ENCODE assay signal across 8 cellular contexts in genomic region chr10:73965890-73966768, GRCh38. TPM values are rescaled to one million over a fixed set of nuclear protein-coding genes. Genes with fewer than 3 reads are reported as not detected.
DNase-seq lines count a peak whose midpoint lies in the region; ATAC-seq, FAIRE-seq and TF ChIP-seq lines count a peak whose summit lies in the region.

No MANE protein-coding gene starts in this region.

- H4K20me1 ChIP-seq in HepG2 (ENCODE audit: insufficient read depth, low read length), result no peaks in the 10 kb centered on the region

- no peaks in the 10 kb centered on the region for H3K9me3 Mint-ChIP-seq in Caco-2 (ENCODE audit: unreplicated experiment)
- no peaks in the 10 kb centered on the region for H3K9me3 Mint-ChIP-seq in dendritic cell treated with granulocyte-macrophage colony-stimulating factor and Interleukin-4, amounts not matched to agents 40 ng/mL and 50 ng/mL, for 4 days

- H3K4me1 ChIP-seq in Caco-2 (peaks cover 26% of the 10 kb centered on the region), HepG2 (ENCODE audit: insufficient read depth, low read length) (peaks cover 15% of the 10 kb centered on the region; the same call in 1 of the 2 replicates), thymus (ENCODE audit: control insufficient read depth, insufficient read depth, low read length) (no peaks in the 10 kb centered on the region)

- ATAC-seq in HepG2 (peak; percentile 84), HG03097 (IDR thresholded peaks at IDR 0.05; ENCODE audit: low FRiP score, unreplicated experiment) (no peak), GM21360 (IDR thresholded peaks at IDR 0.05; ENCODE audit: unreplicated experiment) (no peak)

- H3K36me3 Mint-ChIP-seq in Caco-2 (ENCODE audit: insufficient read depth, unreplicated experiment), result no peaks in the 10 kb centered on the region
- H3K36me3 Mint-ChIP-seq in dendritic cell treated with granulocyte-macrophage colony-stimulating factor and Interleukin-4, amounts not matched to agents 40 ng/mL and 50 ng/mL, for 4 days (ENCODE audit: low read depth), result no peaks in the 10 kb centered on the region

- TF ChIP-seq RAD21 in HepG2 (CRISPR knock-in tag; IDR thresholded peaks at IDR 0.05), result no peak

- H3K4me3 ChIP-seq in Caco-2 (ENCODE audit: low read depth, low read length), result no peak overlapping the region
- H3K4me3 ChIP-seq in HepG2 (replicated peaks in 1 of 3; ENCODE audit: insufficient read depth in 1 of 3, low read depth in 2 of 3, low read length in 3 of 3), result peak overlapping the region; percentile 30 to 50 (median 35); a peak in 4 of 6 replicates
- no peak overlapping the region for H3K4me3 ChIP-seq in thymus (ENCODE audit: low read length)

- H3K9me3 ChIP-seq in Caco-2, result no peaks in the 10 kb centered on the region
- no peaks in the 10 kb centered on the region for H3K9me3 ChIP-seq in HepG2 (ENCODE audit: low read length)
- no peaks in the 10 kb centered on the region for H3K9me3 ChIP-seq in thymus (ENCODE audit: control insufficient read depth)

- H3K4me2 ChIP-seq in HepG2 (ENCODE audit: low read depth, low read length), result peak overlapping the region; percentile 68

- TF ChIP-seq EP300 in HepG2 (IDR thresholded peaks at IDR 0.05; ENCODE audit: low read depth in 2 of 2, low read length in 2 of 2) (no peak), HepG2 (CRISPR knock-in tag; IDR thresholded peaks at IDR 0.05; ENCODE audit: borderline replicate concordance) (no peak)

- H3K36me3 ChIP-seq in Caco-2 (ENCODE audit: control insufficient read depth, insufficient read depth, low read length), result no peaks in the 10 kb centered on the region
- no peaks in the 10 kb centered on the region for H3K36me3 ChIP-seq in HepG2 (replicated peaks in 1 of 2; ENCODE audit: control insufficient read depth in 1 of 2, insufficient read depth in 2 of 2, low read length in 2 of 2)
- no peaks in the 10 kb centered on the region for H3K36me3 ChIP-seq in thymus (ENCODE audit: control insufficient read depth, insufficient read depth)

- H3K27me3 Mint-ChIP-seq in Caco-2 (ENCODE audit: insufficient read depth, unreplicated experiment), result no peaks in the 10 kb centered on the region
- H3K27me3 Mint-ChIP-seq in dendritic cell treated with granulocyte-macrophage colony-stimulating factor and Interleukin-4, amounts not matched to agents 40 ng/mL and 50 ng/mL, for 4 days, result no peaks in the 10 kb centered on the region

- FAIRE-seq in HepG2 (lab: Jason Lieb, UNC), result peak; percentile 34

- DNase-seq in Caco-2, result peak; percentile 71 to 87
- peak; percentile 35 to 57 for DNase-seq in NCI-H526 (lab: John Stamatoyannopoulos, UW)
- DNase-seq in HepG2 (ENCODE audit: low spot score), result peak; percentile 63
- no peak for DNase-seq in NCI-H2227 treated with DMSO at 0.1 percent for 48 hours (lab: John Stamatoyannopoulos, UW)

- in situ Hi-C loops in HepG2 (cut with HindIII; ENCODE audit: extremely low pct_ligation_motif_present, low pct_unique_long_range_greater_than_20kb), result no loop called here

- H3K27ac ChIP-seq in HepG2 (ENCODE audit: extremely low read length, insufficient read depth, low read length), result no peak overlapping the region
- H3K27ac ChIP-seq in thymus (ENCODE audit: low read depth), result peak overlapping the region; percentile 38

- intact Hi-C loops in Caco-2 (cut with micrococcal nuclease; ENCODE audit: unreplicated experiment) (no loop called here), HepG2 (cut with micrococcal nuclease; ENCODE audit: unreplicated experiment) (no loop called here)
- intact Hi-C loops in dendritic cell treated with granulocyte-macrophage colony-stimulating factor and Interleukin-4, amounts not matched to agents 40 ng/mL and 50 ng/mL, for 4 days (cut with micrococcal nuclease), result no loop called here

- CTCF ChIA-PET in Caco-2 (lab: Charles Lee) (interaction anchor here (0.5 to 1.7 kb wide), 4 partner anchors 9 to 1252 kb away, joined by 3 to 5 read pairs (median 4); no protein-coding TSS in a partner anchor), HepG2 (lab: Yijun Ruan, JAX; ENCODE audit: low intra/inter-chr PET ratio, low total read pairs) (no interaction called here)

- WGBS in HepG2 (ENCODE audit: low lambda C conversion rate), result 15% methylated on average over 16 of the region's 16 CpGs
- WGBS in thymus, result 85% methylated on average over 16 of the region's 16 CpGs

- peak overlapping the region; percentile 58 for H2AFZ ChIP-seq in HepG2 (ENCODE audit: low read length)

- BruUV-seq in Caco-2 (replicated peaks; lab: Mats Ljungman, UMichigan) (no TSS peak), HepG2 (replicated peaks; lab: Mats Ljungman, UMichigan) (no TSS peak)

- H3K27ac Mint-ChIP-seq in Caco-2 (ENCODE audit: unreplicated experiment), result peak overlapping the region; percentile 98
- peak overlapping the region; percentile 78 for H3K27ac Mint-ChIP-seq in dendritic cell treated with granulocyte-macrophage colony-stimulating factor and Interleukin-4, amounts not matched to agents 40 ng/mL and 50 ng/mL, for 4 days

- no peak for TF ChIP-seq POLR2A in HepG2 (IDR thresholded peaks at IDR 0.05; ENCODE audit: insufficient read depth in 1 of 2, low read depth in 2 of 2, low read length in 2 of 2)

- no peaks in the 10 kb centered on the region for H3K27me3 ChIP-seq in Caco-2 (replicated peaks; ENCODE audit: control insufficient read depth, insufficient read depth, low read length)
- H3K27me3 ChIP-seq in HepG2 (ENCODE audit: control insufficient read depth in 1 of 2, insufficient read depth in 2 of 2, low read length in 2 of 2), result no peaks in the 10 kb centered on the region; a peak in 1 of 5 replicates
- H3K27me3 ChIP-seq in thymus (ENCODE audit: control insufficient read depth, insufficient read depth), result no peaks in the 10 kb centered on the region

- peaks cover 13% of the 10 kb centered on the region for H3K4me1 Mint-ChIP-seq in Caco-2 (ENCODE audit: low read depth, unreplicated experiment)
- H3K4me1 Mint-ChIP-seq in dendritic cell treated with granulocyte-macrophage colony-stimulating factor and Interleukin-4, amounts not matched to agents 40 ng/mL and 50 ng/mL, for 4 days (ENCODE audit: low read depth), result peaks cover 45% of the 10 kb centered on the region

- TF ChIP-seq CTCF in Caco-2 (IDR thresholded peaks at IDR 0.05; ENCODE audit: insufficient read depth in 1 of 2, low read depth in 1 of 2, low read length in 1 of 2, severe bottlenecking in 1 of 2, unreplicated experiment in 1 of 2) (no peak), HepG2 (CRISPR knock-in tag; IDR thresholded peaks at IDR 0.05) (no peak)

- POLR2A ChIA-PET in Caco-2 (lab: Charles Lee) (interaction anchor here (1.3 kb wide), 2 partner anchors 31 to 33 kb away, joined by 3 to 5 read pairs; partner anchors contain the start of gene VCL), HepG2 (lab: Yijun Ruan, JAX) (no interaction called here)

- H3K4me3 Mint-ChIP-seq in Caco-2 (ENCODE audit: unreplicated experiment), result peak overlapping the region; percentile 64
- H3K4me3 Mint-ChIP-seq in dendritic cell treated with granulocyte-macrophage colony-stimulating factor and Interleukin-4, amounts not matched to agents 40 ng/mL and 50 ng/mL, for 4 days, result peak overlapping the region; percentile 45

- no peaks in the 10 kb centered on the region for H3K79me2 ChIP-seq in HepG2 (ENCODE audit: insufficient read depth, low read length)

- peak overlapping the region; percentile 17; the same call in 1 of the 2 replicates for H3K9ac ChIP-seq in HepG2 (ENCODE audit: insufficient read depth, low read depth, low read length)

RNA-seq across cellular contexts. Expression of gene VCL, which starts 31.8 kb away (rescaled TPM):
- total RNA-seq in Caco-2 (2022), result 92.2 and 113 TPM in 2 replicates
- total RNA-seq in HepG2 (2016; rRNA removed; fragmentation: Illumina TruSeq; extraction: Trizol), result 23.7 and 26.9 TPM in 2 replicates
- total RNA-seq in HepG2 (2016; cell fraction: cytosol; rRNA removed; fragmentation: Illumina TruSeq; extraction: Trizol; ENCODE audit: low read depth), result 1.3 and 2.3 TPM in 2 replicates
- total RNA-seq in HepG2 (2016; cell fraction: insoluble cytoplasmic fraction; rRNA removed; fragmentation: Illumina TruSeq; extraction: Trizol), result 20.6 and 25.2 TPM in 2 replicates
- 4.6 and 6.2 TPM in 2 replicates for total RNA-seq in HepG2 (2016; cell fraction: membrane; rRNA removed; fragmentation: Illumina TruSeq; extraction: Trizol)
- 28.7 and 35.3 TPM in 2 replicates for total RNA-seq in HepG2 (2016; cell fraction: nucleus; rRNA removed; fragmentation: Illumina TruSeq; extraction: Trizol)
- 15.9 and 17.3 TPM in 2 replicates for polyA plus RNA-seq in HepG2 (2011; rRNA removed)
- polyA plus RNA-seq in HepG2 (2011; cell fraction: cytosol; rRNA removed), result 7.7 and 9.9 TPM in 2 replicates
- 14.7 and 14.8 TPM in 2 replicates for polyA plus RNA-seq in HepG2 (2011; cell fraction: nucleus; rRNA removed)
- 10.9 and 12.0 TPM in 2 replicates for polyA plus RNA-seq in HepG2 (2012)
- 0.78 and 0.81 TPM in 2 replicates for polyA plus RNA-seq in HepG2 (2016; cell fraction: cytosol; fragmentation: Illumina TruSeq; extraction: Trizol; ENCODE audit: low read depth)
- polyA plus RNA-seq in HepG2 (2016; cell fraction: insoluble cytoplasmic fraction; fragmentation: Illumina TruSeq; extraction: Trizol; ENCODE audit: low read depth), result 12.1 and 14.0 TPM in 2 replicates
- polyA plus RNA-seq in HepG2 (2016; cell fraction: membrane; fragmentation: Illumina TruSeq; extraction: Trizol; ENCODE audit: low read depth), result 1.8 and 2.1 TPM in 2 replicates
- 22.1 and 22.9 TPM in 2 replicates for polyA plus RNA-seq in HepG2 (2016; cell fraction: nucleus; fragmentation: Illumina TruSeq; extraction: Trizol; ENCODE audit: insufficient read depth, low read depth)
- 29.5 and 80.4 TPM in 2 replicates for polyA minus RNA-seq in HepG2 (2011; rRNA and poly(A)+ RNA removed; ENCODE audit: low replicate concordance)
- 14.3 and 18.8 TPM in 2 replicates for polyA minus RNA-seq in HepG2 (2011; cell fraction: cytosol; rRNA and poly(A)+ RNA removed)
- polyA minus RNA-seq in HepG2 (2011; cell fraction: nucleus; rRNA and poly(A)+ RNA removed), result 39.1 and 52.5 TPM in 2 replicates
- 15.4 TPM for polyA plus RNA-seq in thymus

RNA-seq across cellular contexts. Expression of gene PLAU, which starts 55.2 kb away (rescaled TPM):
- 1.2 and 1.8 TPM in 2 replicates for total RNA-seq in Caco-2 (2022)
- 4.8 and 11.2 TPM in 2 replicates for total RNA-seq in HepG2 (2016; rRNA removed; fragmentation: Illumina TruSeq; extraction: Trizol)
- total RNA-seq in HepG2 (2016; cell fraction: cytosol; rRNA removed; fragmentation: Illumina TruSeq; extraction: Trizol; ENCODE audit: low read depth), result 1.9 and 6.6 TPM in 2 replicates
- total RNA-seq in HepG2 (2016; cell fraction: insoluble cytoplasmic fraction; rRNA removed; fragmentation: Illumina TruSeq; extraction: Trizol), result 5.2 and 16.9 TPM in 2 replicates
- 4.7 and 7.7 TPM in 2 replicates for total RNA-seq in HepG2 (2016; cell fraction: membrane; rRNA removed; fragmentation: Illumina TruSeq; extraction: Trizol)
- 9.1 and 18.5 TPM in 2 replicates for total RNA-seq in HepG2 (2016; cell fraction: nucleus; rRNA removed; fragmentation: Illumina TruSeq; extraction: Trizol)
- polyA plus RNA-seq in HepG2 (2011; rRNA removed), result 0.37 and 0.45 TPM in 2 replicates
- 0.39 and 0.50 TPM in 2 replicates for polyA plus RNA-seq in HepG2 (2011; cell fraction: cytosol; rRNA removed)
- 0.51 and 0.62 TPM in 2 replicates for polyA plus RNA-seq in HepG2 (2011; cell fraction: nucleus; rRNA removed)
- polyA plus RNA-seq in HepG2 (2012), result 0.13 and 0.16 TPM in 2 replicates
- polyA plus RNA-seq in HepG2 (2016; cell fraction: cytosol; fragmentation: Illumina TruSeq; extraction: Trizol; ENCODE audit: low read depth), result 1.0 and 2.5 TPM in 2 replicates
- polyA plus RNA-seq in HepG2 (2016; cell fraction: insoluble cytoplasmic fraction; fragmentation: Illumina TruSeq; extraction: Trizol; ENCODE audit: low read depth), result 4.9 and 5.1 TPM in 2 replicates
- polyA plus RNA-seq in HepG2 (2016; cell fraction: membrane; fragmentation: Illumina TruSeq; extraction: Trizol; ENCODE audit: low read depth), result 2.7 and 3.5 TPM in 2 replicates
- 18.1 and 26.1 TPM in 2 replicates for polyA plus RNA-seq in HepG2 (2016; cell fraction: nucleus; fragmentation: Illumina TruSeq; extraction: Trizol; ENCODE audit: insufficient read depth, low read depth)
- 0.10 and 5.1 TPM in 2 replicates for polyA minus RNA-seq in HepG2 (2011; rRNA and poly(A)+ RNA removed; ENCODE audit: low replicate concordance)
- polyA minus RNA-seq in HepG2 (2011; cell fraction: cytosol; rRNA and poly(A)+ RNA removed), result not detected in 2 replicates
- 0.13 TPM in 1 of 2 replicates, not detected in the other for polyA minus RNA-seq in HepG2 (2011; cell fraction: nucleus; rRNA and poly(A)+ RNA removed)
- 20.3 TPM for polyA plus RNA-seq in thymus

Comparison
In these comparisons a context has a peak if more than half of its experiments do, and no peak if none do; other contexts are left out.
1. H3K4me3 ChIP-seq: peak in HepG2 (3 of 3); none in Caco-2 (single experiment) and thymus (single experiment).